12 cellular contexts compared by ENCODE assay signal in genomic region chr20:19073584-19074198, GRCh38.
A peak's percentile ranks its signal among the peaks of the same experiment; 100 is the strongest.
DNase-seq lines count a peak whose midpoint lies in the region; TF ChIP-seq lines count a peak whose summit lies in the region.
"Had no signal": no experiment of that assay in that cellular context is flagged by ENCODE, and none has a peak within 500 bp of the region (broad histone marks: within the 10 kb centered on the region; RNA-seq: fewer than 3 reads in every experiment).

No MANE protein-coding gene starts in this region.

- no peaks in the 10 kb centered on the region for H3K9me3 ChIP-seq in OCI-LY7 (ENCODE audit: low read length)
- H3K9me3 ChIP-seq: tibial nerve had no signal

- no peaks in the 10 kb centered on the region for H3K36me3 ChIP-seq in OCI-LY7 (ENCODE audit: insufficient read depth, low read length)
- H3K36me3 ChIP-seq: tibial nerve had no signal

- no TSS peak for BruUV-seq in OCI-LY7 (replicated peaks; lab: Mats Ljungman, UMichigan)

- no peak overlapping the region for H3K4me2 ChIP-seq in OCI-LY7 (ENCODE audit: low read length)

- CTCF ChIA-PET in OCI-LY7 (lab: Charles Lee; ENCODE audit: unreplicated experiment), result no interaction called here

- H4K20me1 ChIP-seq in OCI-LY7 (ENCODE audit: insufficient read depth, low read length), result no peaks in the 10 kb centered on the region

- POLR2A ChIA-PET in OCI-LY7 (lab: Charles Lee), result interaction anchor here (1.2 to 1.9 kb wide), 2 partner anchors 10 to 15 kb away, joined by 3 to 4 read pairs; no protein-coding TSS in a partner anchor

- no peaks in the 10 kb centered on the region for H3K79me2 ChIP-seq in OCI-LY7 (ENCODE audit: insufficient read depth, low read depth, low read length)

- TF ChIP-seq CTCF in AG09319 (IDR thresholded peaks at IDR 0.05; ENCODE audit: low read depth, low read length) (peak; percentile 8; the same call in 1 of the 2 replicates), GM12873 (IDR thresholded peaks at IDR 0.05; ENCODE audit: insufficient read depth, low read depth, low read length, missing control alignments) (peak; percentile 58), OCI-LY7 (conservative IDR thresholded peaks at IDR 0.05; ENCODE audit: low read length) (peak; percentile 71)

- H2AFZ ChIP-seq in OCI-LY7 (ENCODE audit: low read length), result no peak overlapping the region

- H3K27ac ChIP-seq in OCI-LY7 (ENCODE audit: low read depth, low read length, poor library complexity, severe bottlenecking), result no peak overlapping the region
- H3K27ac ChIP-seq: tibial nerve had no signal

- no peak overlapping the region for H3K4me3 ChIP-seq in OCI-LY7 (ENCODE audit: low read depth, low read length, poor library complexity, severe bottlenecking)
- H3K4me3 ChIP-seq: tibial nerve had no signal

- H3K9me2 ChIP-seq in OCI-LY7 (ENCODE audit: insufficient read depth, low read length), result no peaks in the 10 kb centered on the region

- DNase-seq in AG09319 (ENCODE audit: extremely low read depth, low read depth) (no peak), OCI-LY7 (ENCODE audit: low spot score) (peak; percentile 22), iPS DF 19.7 (ENCODE audit: low read depth, low spot score) (peak; percentile 25), RPMI8226 (no peak), hepatic stellate cell (ENCODE audit: low spot score) (no peak), T-helper 2 cell (no peak), NCI-H2171 (lab: John Stamatoyannopoulos, UW) (no peak)
- DNase-seq: activated CD8-positive, alpha-beta memory T cell treated with anti-CD3 and anti-CD28 coated beads, Interleukin-2, amount 50 U/mL, for 4 hours; Calu3; stimulated activated CD4-positive, alpha-beta T cell treated with anti-CD3 and anti-CD28 coated beads, Interleukin-4, amount 100 ng/mL, for 4 hours had no signal

- intact Hi-C loops in OCI-LY7 (cut with micrococcal nuclease; ENCODE audit: unreplicated experiment), result loop anchor here (5.0 to 10.0 kb wide), 3 partner anchors 46 to 751 kb away; no protein-coding TSS in a partner anchor

- peaks cover 34% of the 10 kb centered on the region for H3K4me1 ChIP-seq in OCI-LY7 (ENCODE audit: insufficient read depth, low read length, poor library complexity, severe bottlenecking)
- H3K4me1 ChIP-seq: tibial nerve had no signal

Comparison
In these comparisons a context has a peak if more than half of its experiments do, and no peak if none do; other contexts are left out.
1. DNase-seq: peak in OCI-LY7 (single experiment) and iPS DF 19.7 (single experiment); none in AG09319 (single experiment), RPMI8226 (single experiment), hepatic stellate cell (single experiment), T-helper 2 cell (0 of 5) and NCI-H2171 (single experiment).
2. CTCF ChIP-seq: peak in every context shown above with its lines; median percentile 71 in OCI-LY7; 58 in GM12873; 8 in AG09319.